Comparison of ENCODE assay signal across 1 cellular context in the genomic region with DNA sequence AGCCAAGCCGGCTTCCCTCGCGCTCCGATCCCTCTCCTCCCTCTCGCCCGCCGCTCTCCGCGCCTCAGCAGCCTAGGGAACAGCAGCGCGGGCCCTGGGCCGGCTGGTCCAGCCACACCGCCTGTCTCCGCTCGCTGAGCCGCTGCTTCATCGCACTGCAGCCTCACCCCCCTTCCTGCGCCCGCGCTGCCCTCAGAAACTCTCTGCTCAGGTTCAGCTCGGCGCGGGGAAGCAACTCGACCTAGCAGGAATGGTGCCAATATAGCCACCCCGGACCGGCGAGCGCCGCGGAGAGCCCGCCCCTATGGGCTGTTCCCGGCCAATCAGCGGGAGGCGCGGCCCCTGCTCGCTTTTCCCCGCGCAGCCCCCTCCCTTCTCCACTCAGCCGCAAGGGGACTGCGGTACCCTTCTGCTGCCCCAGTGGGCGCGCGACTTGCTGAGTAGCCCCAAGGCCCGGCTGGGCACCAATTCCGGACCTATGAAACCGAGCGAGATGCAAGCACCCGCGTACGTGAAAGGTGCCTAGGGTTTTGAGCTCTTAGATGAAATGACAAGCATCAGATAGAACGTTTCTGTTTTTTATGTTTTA.
TF ChIP-seq lines count a peak whose summit lies in the region.

A gene with protein sequence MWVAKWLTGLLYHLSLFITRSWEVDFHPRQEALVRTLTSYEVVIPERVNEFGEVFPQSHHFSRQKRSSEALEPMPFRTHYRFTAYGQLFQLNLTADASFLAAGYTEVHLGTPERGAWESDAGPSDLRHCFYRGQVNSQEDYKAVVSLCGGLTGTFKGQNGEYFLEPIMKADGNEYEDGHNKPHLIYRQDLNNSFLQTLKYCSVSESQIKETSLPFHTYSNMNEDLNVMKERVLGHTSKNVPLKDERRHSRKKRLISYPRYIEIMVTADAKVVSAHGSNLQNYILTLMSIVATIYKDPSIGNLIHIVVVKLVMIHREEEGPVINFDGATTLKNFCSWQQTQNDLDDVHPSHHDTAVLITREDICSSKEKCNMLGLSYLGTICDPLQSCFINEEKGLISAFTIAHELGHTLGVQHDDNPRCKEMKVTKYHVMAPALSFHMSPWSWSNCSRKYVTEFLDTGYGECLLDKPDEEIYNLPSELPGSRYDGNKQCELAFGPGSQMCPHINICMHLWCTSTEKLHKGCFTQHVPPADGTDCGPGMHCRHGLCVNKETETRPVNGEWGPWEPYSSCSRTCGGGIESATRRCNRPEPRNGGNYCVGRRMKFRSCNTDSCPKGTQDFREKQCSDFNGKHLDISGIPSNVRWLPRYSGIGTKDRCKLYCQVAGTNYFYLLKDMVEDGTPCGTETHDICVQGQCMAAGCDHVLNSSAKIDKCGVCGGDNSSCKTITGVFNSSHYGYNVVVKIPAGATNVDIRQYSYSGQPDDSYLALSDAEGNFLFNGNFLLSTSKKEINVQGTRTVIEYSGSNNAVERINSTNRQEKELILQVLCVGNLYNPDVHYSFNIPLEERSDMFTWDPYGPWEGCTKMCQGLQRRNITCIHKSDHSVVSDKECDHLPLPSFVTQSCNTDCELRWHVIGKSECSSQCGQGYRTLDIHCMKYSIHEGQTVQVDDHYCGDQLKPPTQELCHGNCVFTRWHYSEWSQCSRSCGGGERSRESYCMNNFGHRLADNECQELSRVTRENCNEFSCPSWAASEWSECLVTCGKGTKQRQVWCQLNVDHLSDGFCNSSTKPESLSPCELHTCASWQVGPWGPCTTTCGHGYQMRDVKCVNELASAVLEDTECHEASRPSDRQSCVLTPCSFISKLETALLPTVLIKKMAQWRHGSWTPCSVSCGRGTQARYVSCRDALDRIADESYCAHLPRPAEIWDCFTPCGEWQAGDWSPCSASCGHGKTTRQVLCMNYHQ (N-terminal part only) (minus strand): TSS at position 233 of the 589 bp plus-strand sequence. CDS start 282 bp downstream, outside the sequence.

TF ChIP-seq in WTC11, 78 proteins besides CTCF, POLR2A, EP300 and RAD21 (continued from another document and continues in another):
- TF ChIP-seq, protein P1, sequence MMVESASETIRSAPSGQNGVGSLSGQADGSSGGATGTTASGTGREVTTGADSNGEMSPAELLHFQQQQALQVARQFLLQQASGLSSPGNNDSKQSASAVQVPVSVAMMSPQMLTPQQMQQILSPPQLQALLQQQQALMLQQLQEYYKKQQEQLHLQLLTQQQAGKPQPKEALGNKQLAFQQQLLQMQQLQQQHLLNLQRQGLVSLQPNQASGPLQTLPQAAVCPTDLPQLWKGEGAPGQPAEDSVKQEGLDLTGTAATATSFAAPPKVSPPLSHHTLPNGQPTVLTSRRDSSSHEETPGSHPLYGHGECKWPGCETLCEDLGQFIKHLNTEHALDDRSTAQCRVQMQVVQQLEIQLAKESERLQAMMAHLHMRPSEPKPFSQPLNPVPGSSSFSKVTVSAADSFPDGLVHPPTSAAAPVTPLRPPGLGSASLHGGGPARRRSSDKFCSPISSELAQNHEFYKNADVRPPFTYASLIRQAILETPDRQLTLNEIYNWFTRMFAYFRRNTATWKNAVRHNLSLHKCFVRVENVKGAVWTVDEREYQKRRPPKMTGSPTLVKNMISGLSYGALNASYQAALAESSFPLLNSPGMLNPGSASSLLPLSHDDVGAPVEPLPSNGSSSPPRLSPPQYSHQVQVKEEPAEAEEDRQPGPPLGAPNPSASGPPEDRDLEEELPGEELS (CRISPR knock-in tag; IDR thresholded peaks at IDR 0.05), result no peak
- no peak for TF ChIP-seq ATF6 (CRISPR knock-in tag; IDR thresholded peaks at IDR 0.05)
- no peak for TF ChIP-seq TCF7 (CRISPR knock-in tag; IDR thresholded peaks at IDR 0.05; ENCODE audit: low read depth)
- no peak for TF ChIP-seq EMX1 (CRISPR knock-in tag; IDR thresholded peaks at IDR 0.05)
- TF ChIP-seq SOX15 (CRISPR knock-in tag; IDR thresholded peaks at IDR 0.05), result no peak
- peak; percentile 22; the same call in 1 of the 2 replicates for TF ChIP-seq TP53 (CRISPR knock-in tag; IDR thresholded peaks at IDR 0.05)
- peak; percentile 51; the same call in 1 of the 2 replicates for TF ChIP-seq SMAD3 (CRISPR knock-in tag; IDR thresholded peaks at IDR 0.05; ENCODE audit: borderline replicate concordance)
- no peak for TF ChIP-seq JUN (CRISPR knock-in tag; IDR thresholded peaks at IDR 0.05)
- no peak for TF ChIP-seq FOXJ3 (CRISPR knock-in tag; IDR thresholded peaks at IDR 0.05; ENCODE audit: borderline replicate concordance)
- TF ChIP-seq TEAD4 (CRISPR knock-in tag; IDR thresholded peaks at IDR 0.05), result no peak
- TF ChIP-seq PRRX2 (CRISPR knock-in tag; IDR thresholded peaks at IDR 0.05), result no peak
- no peak for TF ChIP-seq NR1H2 (CRISPR knock-in tag; IDR thresholded peaks at IDR 0.05)
- TF ChIP-seq, protein P2, sequence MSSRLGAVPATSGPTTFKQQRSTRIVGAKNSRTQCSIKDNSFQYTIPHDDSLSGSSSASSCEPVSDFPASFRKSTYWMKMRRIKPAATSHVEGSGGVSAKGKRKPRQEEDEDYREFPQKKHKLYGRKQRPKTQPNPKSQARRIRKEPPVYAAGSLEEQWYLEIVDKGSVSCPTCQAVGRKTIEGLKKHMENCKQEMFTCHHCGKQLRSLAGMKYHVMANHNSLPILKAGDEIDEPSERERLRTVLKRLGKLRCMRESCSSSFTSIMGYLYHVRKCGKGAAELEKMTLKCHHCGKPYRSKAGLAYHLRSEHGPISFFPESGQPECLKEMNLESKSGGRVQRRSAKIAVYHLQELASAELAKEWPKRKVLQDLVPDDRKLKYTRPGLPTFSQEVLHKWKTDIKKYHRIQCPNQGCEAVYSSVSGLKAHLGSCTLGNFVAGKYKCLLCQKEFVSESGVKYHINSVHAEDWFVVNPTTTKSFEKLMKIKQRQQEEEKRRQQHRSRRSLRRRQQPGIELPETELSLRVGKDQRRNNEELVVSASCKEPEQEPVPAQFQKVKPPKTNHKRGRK (CRISPR knock-in tag; IDR thresholded peaks at IDR 0.05; ENCODE audit: borderline replicate concordance), result no peak
- TF ChIP-seq ZNF121 (CRISPR knock-in tag; IDR thresholded peaks at IDR 0.05), result no peak
- TF ChIP-seq KAT7 (CRISPR knock-in tag; IDR thresholded peaks at IDR 0.05; ENCODE audit: borderline replicate concordance), result no peak
- TF ChIP-seq JAZF1 (CRISPR knock-in tag; IDR thresholded peaks at IDR 0.05), result no peak
- TF ChIP-seq, protein P3, sequence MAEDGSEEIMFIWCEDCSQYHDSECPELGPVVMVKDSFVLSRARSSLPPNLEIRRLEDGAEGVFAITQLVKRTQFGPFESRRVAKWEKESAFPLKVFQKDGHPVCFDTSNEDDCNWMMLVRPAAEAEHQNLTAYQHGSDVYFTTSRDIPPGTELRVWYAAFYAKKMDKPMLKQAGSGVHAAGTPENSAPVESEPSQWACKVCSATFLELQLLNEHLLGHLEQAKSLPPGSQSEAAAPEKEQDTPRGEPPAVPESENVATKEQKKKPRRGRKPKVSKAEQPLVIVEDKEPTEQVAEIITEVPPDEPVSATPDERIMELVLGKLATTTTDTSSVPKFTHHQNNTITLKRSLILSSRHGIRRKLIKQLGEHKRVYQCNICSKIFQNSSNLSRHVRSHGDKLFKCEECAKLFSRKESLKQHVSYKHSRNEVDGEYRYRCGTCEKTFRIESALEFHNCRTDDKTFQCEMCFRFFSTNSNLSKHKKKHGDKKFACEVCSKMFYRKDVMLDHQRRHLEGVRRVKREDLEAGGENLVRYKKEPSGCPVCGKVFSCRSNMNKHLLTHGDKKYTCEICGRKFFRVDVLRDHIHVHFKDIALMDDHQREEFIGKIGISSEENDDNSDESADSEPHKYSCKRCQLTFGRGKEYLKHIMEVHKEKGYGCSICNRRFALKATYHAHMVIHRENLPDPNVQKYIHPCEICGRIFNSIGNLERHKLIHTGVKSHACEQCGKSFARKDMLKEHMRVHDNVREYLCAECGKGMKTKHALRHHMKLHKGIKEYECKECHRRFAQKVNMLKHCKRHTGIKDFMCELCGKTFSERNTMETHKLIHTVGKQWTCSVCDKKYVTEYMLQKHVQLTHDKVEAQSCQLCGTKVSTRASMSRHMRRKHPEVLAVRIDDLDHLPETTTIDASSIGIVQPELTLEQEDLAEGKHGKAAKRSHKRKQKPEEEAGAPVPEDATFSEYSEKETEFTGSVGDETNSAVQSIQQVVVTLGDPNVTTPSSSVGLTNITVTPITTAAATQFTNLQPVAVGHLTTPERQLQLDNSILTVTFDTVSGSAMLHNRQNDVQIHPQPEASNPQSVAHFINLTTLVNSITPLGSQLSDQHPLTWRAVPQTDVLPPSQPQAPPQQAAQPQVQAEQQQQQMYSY (CRISPR knock-in tag; IDR thresholded peaks at IDR 0.05), result no peak
- no peak; the same call in 1 of the 2 replicates for TF ChIP-seq ETV6 (CRISPR knock-in tag; IDR thresholded peaks at IDR 0.05)
- TF ChIP-seq, protein P4, sequence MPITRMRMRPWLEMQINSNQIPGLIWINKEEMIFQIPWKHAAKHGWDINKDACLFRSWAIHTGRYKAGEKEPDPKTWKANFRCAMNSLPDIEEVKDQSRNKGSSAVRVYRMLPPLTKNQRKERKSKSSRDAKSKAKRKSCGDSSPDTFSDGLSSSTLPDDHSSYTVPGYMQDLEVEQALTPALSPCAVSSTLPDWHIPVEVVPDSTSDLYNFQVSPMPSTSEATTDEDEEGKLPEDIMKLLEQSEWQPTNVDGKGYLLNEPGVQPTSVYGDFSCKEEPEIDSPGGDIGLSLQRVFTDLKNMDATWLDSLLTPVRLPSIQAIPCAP (CRISPR knock-in tag; IDR thresholded peaks at IDR 0.05), result no peak
- TF ChIP-seq, protein P5, sequence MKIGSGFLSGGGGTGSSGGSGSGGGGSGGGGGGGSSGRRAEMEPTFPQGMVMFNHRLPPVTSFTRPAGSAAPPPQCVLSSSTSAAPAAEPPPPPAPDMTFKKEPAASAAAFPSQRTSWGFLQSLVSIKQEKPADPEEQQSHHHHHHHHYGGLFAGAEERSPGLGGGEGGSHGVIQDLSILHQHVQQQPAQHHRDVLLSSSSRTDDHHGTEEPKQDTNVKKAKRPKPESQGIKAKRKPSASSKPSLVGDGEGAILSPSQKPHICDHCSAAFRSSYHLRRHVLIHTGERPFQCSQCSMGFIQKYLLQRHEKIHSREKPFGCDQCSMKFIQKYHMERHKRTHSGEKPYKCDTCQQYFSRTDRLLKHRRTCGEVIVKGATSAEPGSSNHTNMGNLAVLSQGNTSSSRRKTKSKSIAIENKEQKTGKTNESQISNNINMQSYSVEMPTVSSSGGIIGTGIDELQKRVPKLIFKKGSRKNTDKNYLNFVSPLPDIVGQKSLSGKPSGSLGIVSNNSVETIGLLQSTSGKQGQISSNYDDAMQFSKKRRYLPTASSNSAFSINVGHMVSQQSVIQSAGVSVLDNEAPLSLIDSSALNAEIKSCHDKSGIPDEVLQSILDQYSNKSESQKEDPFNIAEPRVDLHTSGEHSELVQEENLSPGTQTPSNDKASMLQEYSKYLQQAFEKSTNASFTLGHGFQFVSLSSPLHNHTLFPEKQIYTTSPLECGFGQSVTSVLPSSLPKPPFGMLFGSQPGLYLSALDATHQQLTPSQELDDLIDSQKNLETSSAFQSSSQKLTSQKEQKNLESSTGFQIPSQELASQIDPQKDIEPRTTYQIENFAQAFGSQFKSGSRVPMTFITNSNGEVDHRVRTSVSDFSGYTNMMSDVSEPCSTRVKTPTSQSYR (CRISPR knock-in tag; IDR thresholded peaks at IDR 0.05), result no peak
- TF ChIP-seq HMGA2 (CRISPR knock-in tag; IDR thresholded peaks at IDR 0.05), result no peak
- TF ChIP-seq TEAD1 (CRISPR knock-in tag; IDR thresholded peaks at IDR 0.05), result no peak
- peak; percentile 71 for TF ChIP-seq NFYB (CRISPR knock-in tag; conservative IDR thresholded peaks at IDR 0.05; ENCODE audit: low read depth)
- no peak for TF ChIP-seq CREM (CRISPR knock-in tag; IDR thresholded peaks at IDR 0.05)
- TF ChIP-seq ZNF138 (CRISPR knock-in tag; conservative IDR thresholded peaks at IDR 0.05), result no peak
- no peak for TF ChIP-seq SMAD4 (CRISPR knock-in tag; IDR thresholded peaks at IDR 0.05)
- no peak for TF ChIP-seq ZNF232 (CRISPR knock-in tag; IDR thresholded peaks at IDR 0.05)
- no peak for TF ChIP-seq CREB1 (CRISPR knock-in tag; IDR thresholded peaks at IDR 0.05)
- TF ChIP-seq SP1 (CRISPR knock-in tag; conservative IDR thresholded peaks at IDR 0.05), result peak; percentile 77
- TF ChIP-seq, protein P6, sequence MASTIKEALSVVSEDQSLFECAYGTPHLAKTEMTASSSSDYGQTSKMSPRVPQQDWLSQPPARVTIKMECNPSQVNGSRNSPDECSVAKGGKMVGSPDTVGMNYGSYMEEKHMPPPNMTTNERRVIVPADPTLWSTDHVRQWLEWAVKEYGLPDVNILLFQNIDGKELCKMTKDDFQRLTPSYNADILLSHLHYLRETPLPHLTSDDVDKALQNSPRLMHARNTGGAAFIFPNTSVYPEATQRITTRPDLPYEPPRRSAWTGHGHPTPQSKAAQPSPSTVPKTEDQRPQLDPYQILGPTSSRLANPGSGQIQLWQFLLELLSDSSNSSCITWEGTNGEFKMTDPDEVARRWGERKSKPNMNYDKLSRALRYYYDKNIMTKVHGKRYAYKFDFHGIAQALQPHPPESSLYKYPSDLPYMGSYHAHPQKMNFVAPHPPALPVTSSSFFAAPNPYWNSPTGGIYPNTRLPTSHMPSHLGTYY (CRISPR knock-in tag; IDR thresholded peaks at IDR 0.05), result no peak
- TF ChIP-seq GABPB1 (CRISPR knock-in tag; IDR thresholded peaks at IDR 0.05), result no peak
- TF ChIP-seq, protein P7, sequence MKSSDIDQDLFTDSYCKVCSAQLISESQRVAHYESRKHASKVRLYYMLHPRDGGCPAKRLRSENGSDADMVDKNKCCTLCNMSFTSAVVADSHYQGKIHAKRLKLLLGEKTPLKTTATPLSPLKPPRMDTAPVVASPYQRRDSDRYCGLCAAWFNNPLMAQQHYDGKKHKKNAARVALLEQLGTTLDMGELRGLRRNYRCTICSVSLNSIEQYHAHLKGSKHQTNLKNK (CRISPR knock-in tag; IDR thresholded peaks at IDR 0.05), result no peak
- TF ChIP-seq, protein P8, sequence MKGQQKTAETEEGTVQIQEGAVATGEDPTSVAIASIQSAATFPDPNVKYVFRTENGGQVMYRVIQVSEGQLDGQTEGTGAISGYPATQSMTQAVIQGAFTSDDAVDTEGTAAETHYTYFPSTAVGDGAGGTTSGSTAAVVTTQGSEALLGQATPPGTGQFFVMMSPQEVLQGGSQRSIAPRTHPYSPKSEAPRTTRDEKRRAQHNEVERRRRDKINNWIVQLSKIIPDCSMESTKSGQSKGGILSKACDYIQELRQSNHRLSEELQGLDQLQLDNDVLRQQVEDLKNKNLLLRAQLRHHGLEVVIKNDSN (CRISPR knock-in tag; IDR thresholded peaks at IDR 0.05), result peak; percentile 32; the same call in 1 of the 2 replicates
- peak; percentile 19; the same call in 1 of the 2 replicates for TF ChIP-seq MAX (CRISPR knock-in tag; IDR thresholded peaks at IDR 0.05)
- no peak for TF ChIP-seq ZNF317 (CRISPR knock-in tag; IDR thresholded peaks at IDR 0.05; ENCODE audit: borderline replicate concordance, low read depth)
- no peak for TF ChIP-seq ZNF671 (CRISPR knock-in tag; IDR thresholded peaks at IDR 0.05)
- TF ChIP-seq ESRRA (CRISPR knock-in tag; IDR thresholded peaks at IDR 0.05; ENCODE audit: borderline replicate concordance), result no peak
- no peak for TF ChIP-seq CBFB (CRISPR knock-in tag; IDR thresholded peaks at IDR 0.05; ENCODE audit: low read depth)
